ENCODE assay signal across 8 cellular contexts in genomic region chr15:98776607-98777281, GRCh38.
DNase-seq lines count a peak whose midpoint lies in the region; ATAC-seq, FAIRE-seq and TF ChIP-seq lines count a peak whose summit lies in the region.

No MANE protein-coding gene starts in this region.

- DNase-seq in SW480 (ENCODE audit: low spot score) = peak; percentile 72
- DNase-seq in glomerular visceral epithelial cell (ENCODE audit: extremely low spot score) = peak; percentile 98
- peak; percentile 12 for DNase-seq in stimulated activated CD8-positive, alpha-beta memory T cell treated with anti-CD3 and anti-CD28 coated beads, Interleukin-7, amount 100 ng/mL, for 24 hours (ENCODE audit: low read depth)
- no peak for DNase-seq in NCI-H2081 treated with DMSO at 0.1 percent for 48 hours (lab: John Stamatoyannopoulos, UW)
- DNase-seq in GM12892 (ENCODE audit: insufficient read length) = no peak
- no peak for DNase-seq in SK-N-DZ (ENCODE audit: low spot score)

- FAIRE-seq in GM12892 (lab: Jason Lieb, UNC) = no peak

- no peak for TF ChIP-seq POLR2A in GM12892 (IDR thresholded peaks at IDR 0.05; ENCODE audit: low read depth, low read length)

- ATAC-seq in GM18502 (IDR thresholded peaks at IDR 0.05; ENCODE audit: poor library complexity, unreplicated experiment) = peak; percentile 84
- peak; percentile 55 for ATAC-seq in HG02852 (IDR thresholded peaks at IDR 0.05; ENCODE audit: unreplicated experiment)

Comparison
In these comparisons a context has a peak if more than half of its experiments do, and no peak if none do; other contexts are left out.
1. DNase-seq: peak in SW480 (single experiment), glomerular visceral epithelial cell (single experiment) and stimulated activated CD8-positive, alpha-beta memory T cell treated with anti-CD3 and anti-CD28 coated beads, Interleukin-7, amount 100 ng/mL, for 24 hours (single experiment); none in NCI-H2081 treated with DMSO at 0.1 percent for 48 hours (single experiment), GM12892 (single experiment) and SK-N-DZ (single experiment).